In the genomic region with DNA sequence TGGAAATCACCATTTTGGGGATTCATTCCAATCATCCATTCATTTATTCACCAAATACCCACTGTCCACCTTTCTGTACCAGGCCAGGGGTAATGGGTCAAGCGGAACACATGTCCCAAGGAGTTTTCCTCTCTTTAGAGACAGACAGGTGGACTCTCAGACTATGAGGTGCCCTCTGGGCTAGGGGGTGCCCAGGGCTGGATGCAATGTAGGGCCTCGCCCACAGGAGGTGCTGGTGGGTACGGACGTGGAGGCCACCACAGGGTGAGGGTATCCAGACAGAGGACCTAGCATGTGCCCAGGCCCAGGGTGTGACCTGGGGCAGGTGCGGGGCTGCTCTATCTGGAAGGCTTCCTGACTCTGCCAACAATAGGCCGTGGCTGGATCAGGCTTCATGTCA, we compare ENCODE assay signal across 13 cellular contexts. TPM values are rescaled to one million over a fixed set of nuclear protein-coding genes. Genes with fewer than 3 reads are reported as not detected.
DNase-seq lines count a peak whose midpoint lies in the region; FAIRE-seq and TF ChIP-seq lines count a peak whose summit lies in the region.
"Not testable (repeated sequence)": the region's sequence is repeated elsewhere in the genome, so short reads cannot be mapped to it uniquely, and the experiment has no call there.
"Had no signal": no experiment of that assay in that cellular context is flagged by ENCODE, and none has a peak within 500 bp of the region (broad histone marks: within the 10 kb centered on the region; RNA-seq: fewer than 3 reads in every experiment).

No MANE protein-coding gene starts in this region.

- not testable (repeated sequence) for H3K36me3 ChIP-seq in H7 (replicated peaks; ENCODE audit: control insufficient read depth, insufficient read depth, low read length); WERI-Rb-1; bronchial epithelial cell (ENCODE audit: control insufficient read depth, insufficient read depth, low read length); kidney epithelial cell (ENCODE audit: control insufficient read depth, insufficient read depth, low read length)

- not testable (repeated sequence) for H3K4me3 ChIP-seq in AG09309 (ENCODE audit: control insufficient read depth, low read depth, low read length); H7 (ENCODE audit: insufficient read depth, low read depth, low read length); NB4 (ENCODE audit: low read depth, low read length); WERI-Rb-1 (ENCODE audit: low read depth, low read length); bronchial epithelial cell (ENCODE audit: low read depth, low read length); kidney epithelial cell (ENCODE audit: low read depth, low read length)

- DNase-seq in AG09309 (ENCODE audit: low read depth); GM10266 (ENCODE audit: extremely low spot score); NB4 (ENCODE audit: low read depth); WERI-Rb-1; bronchial epithelial cell (ENCODE audit: low read depth); kidney epithelial cell (ENCODE audit: low read depth): not testable (repeated sequence)
- DNase-seq in H7: peak; percentile 57
- peak; percentile 9 for DNase-seq in stimulated activated CD4-positive, alpha-beta T cell treated with anti-CD3 and anti-CD28 coated beads, Interleukin-15, amount 100 ng/mL, for 24 hours

- H3K27me3 ChIP-seq in H7 (ENCODE audit: control insufficient read depth, insufficient read depth, low read length); WERI-Rb-1 (ENCODE audit: insufficient read depth, low read depth, severe bottlenecking); bronchial epithelial cell (ENCODE audit: control insufficient read depth, insufficient read depth, low read length); kidney epithelial cell (ENCODE audit: control insufficient read depth, insufficient read depth, low read length): not testable (repeated sequence)

- peak; percentile 10 for TF ChIP-seq CTCF in AG09309 (IDR thresholded peaks at IDR 0.05; ENCODE audit: control insufficient read depth, insufficient read depth, low read depth, low read length, missing control alignments)
- peak; percentile 2 for TF ChIP-seq CTCF in GM10266 (IDR thresholded peaks at IDR 0.05; ENCODE audit: control insufficient read depth, insufficient read depth, low read depth, missing control alignments)
- peak; percentile 5 for TF ChIP-seq CTCF in NB4 (IDR thresholded peaks at IDR 0.05; ENCODE audit: low read depth, low read length)
- TF ChIP-seq CTCF in WERI-Rb-1 (IDR thresholded peaks at IDR 0.05; ENCODE audit: low read depth, low read length): peak; percentile 33
- TF ChIP-seq CTCF in bronchial epithelial cell (IDR thresholded peaks at IDR 0.05; ENCODE audit: insufficient read depth, low read length, severe bottlenecking): not testable (repeated sequence)
- peak; percentile 23 for TF ChIP-seq CTCF in kidney epithelial cell (IDR thresholded peaks at IDR 0.05; ENCODE audit: insufficient read depth, low read length, poor library complexity, severe bottlenecking)

- FAIRE-seq in bronchial epithelial cell (lab: Jason Lieb, UNC): peak; percentile 79

- not testable (repeated sequence) for TF ChIP-seq POLR2A in NB4 (IDR thresholded peaks at IDR 0.05; ENCODE audit: extremely low read depth, insufficient read length)

- not testable (repeated sequence) for H3K9me3 ChIP-seq in WERI-Rb-1 (ENCODE audit: severe bottlenecking)

- H3K27ac ChIP-seq in WERI-Rb-1: not testable (repeated sequence)

RNA-seq across cellular contexts. Expression of a gene that starts 21.8 kb away (rescaled TPM):
- 5.7 and 6.3 TPM in 2 replicates for total RNA-seq in H7 (2014; rRNA removed; shearing (Covaris generic))
- total RNA-seq in bronchial epithelial cell: not detected in 2 replicates
- total RNA-seq in kidney epithelial cell: 1.0 and 1.2 TPM in 2 replicates
- total RNA-seq: Caco-2; CD4-positive, CD25-positive, alpha-beta regulatory T cell; HT-29; IMR-90; SJCRH30 had no signal

RNA-seq across cellular contexts. Expression of a gene that starts 26.3 kb away (rescaled TPM):
- total RNA-seq in H7 (2014; rRNA removed; shearing (Covaris generic)): 2.2 and 4.7 TPM in 2 replicates
- total RNA-seq in bronchial epithelial cell: 0.13 TPM in 1 of 2 replicates, not detected in the other
- total RNA-seq in kidney epithelial cell: not detected in 2 replicates
- total RNA-seq: Caco-2, HT-29, IMR-90, SJCRH30 had no signal
